ENCODE assay signal across 2 cellular contexts in the genomic region with DNA sequence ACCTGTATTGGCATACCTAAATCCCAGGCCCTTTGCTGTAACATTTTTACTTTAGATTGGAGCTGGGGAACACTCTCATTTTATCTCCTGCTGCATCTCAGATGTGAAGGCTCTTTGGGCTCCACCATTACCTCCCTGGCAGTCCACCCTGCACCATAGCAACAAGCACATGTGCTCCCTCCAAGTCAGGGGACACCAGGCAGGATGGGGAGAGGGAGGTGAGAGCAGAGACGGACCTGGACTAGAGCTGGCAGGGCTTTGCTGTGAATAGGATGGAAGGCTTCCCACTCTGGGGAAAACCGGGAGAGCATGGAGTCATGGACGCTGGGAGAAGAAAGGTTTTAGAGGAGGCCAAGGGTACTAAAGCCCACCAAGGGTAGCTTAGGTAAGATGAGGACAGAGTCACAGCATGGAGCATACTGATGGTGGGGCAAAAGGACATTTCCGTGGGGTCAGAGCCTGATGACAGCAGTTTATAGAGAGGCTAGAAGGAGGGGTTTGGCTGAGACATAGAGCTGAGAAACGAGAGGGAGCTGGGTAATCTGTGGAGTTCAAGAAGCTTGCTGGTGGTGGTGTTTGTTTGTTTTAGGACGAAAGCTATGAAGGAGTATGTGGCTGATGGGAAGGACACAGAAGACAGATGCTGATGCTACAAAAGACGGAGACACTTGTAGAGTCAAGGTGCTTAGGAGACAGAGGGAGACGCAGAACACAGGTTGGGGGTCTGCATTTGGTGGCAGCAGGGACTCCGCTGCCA.
TF ChIP-seq lines count a peak whose summit lies in the region.

No MANE protein-coding gene starts in this region.

TF ChIP-seq in SK-N-SH, 30 proteins besides CTCF, POLR2A, EP300 and RAD21 (continued from another document):
- TF ChIP-seq, protein P1, sequence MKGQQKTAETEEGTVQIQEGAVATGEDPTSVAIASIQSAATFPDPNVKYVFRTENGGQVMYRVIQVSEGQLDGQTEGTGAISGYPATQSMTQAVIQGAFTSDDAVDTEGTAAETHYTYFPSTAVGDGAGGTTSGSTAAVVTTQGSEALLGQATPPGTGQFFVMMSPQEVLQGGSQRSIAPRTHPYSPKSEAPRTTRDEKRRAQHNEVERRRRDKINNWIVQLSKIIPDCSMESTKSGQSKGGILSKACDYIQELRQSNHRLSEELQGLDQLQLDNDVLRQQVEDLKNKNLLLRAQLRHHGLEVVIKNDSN (IDR thresholded peaks at IDR 0.05; ENCODE audit: borderline replicate concordance, low read depth), result no peak
- no peak for TF ChIP-seq FOXM1 (IDR thresholded peaks at IDR 0.05; ENCODE audit: low read depth)
- no peak for TF ChIP-seq MEF2A (IDR thresholded peaks at IDR 0.05; ENCODE audit: borderline replicate concordance, low read depth)
- no peak for TF ChIP-seq RCOR1 (IDR thresholded peaks at IDR 0.05; ENCODE audit: low read length)
- TF ChIP-seq FOXJ3 (CRISPR knock-in tag; IDR thresholded peaks at IDR 0.05), result no peak
- no peak for TF ChIP-seq RFX5 (IDR thresholded peaks at IDR 0.05; ENCODE audit: low read length)
- TF ChIP-seq ELF1 (IDR thresholded peaks at IDR 0.05), result no peak

TF ChIP-seq in SK-N-SH treated with all-trans-retinoic acid at 6 μM for 48 hours, 23 proteins besides CTCF, POLR2A, EP300 and RAD21:
- TF ChIP-seq, protein P2, sequence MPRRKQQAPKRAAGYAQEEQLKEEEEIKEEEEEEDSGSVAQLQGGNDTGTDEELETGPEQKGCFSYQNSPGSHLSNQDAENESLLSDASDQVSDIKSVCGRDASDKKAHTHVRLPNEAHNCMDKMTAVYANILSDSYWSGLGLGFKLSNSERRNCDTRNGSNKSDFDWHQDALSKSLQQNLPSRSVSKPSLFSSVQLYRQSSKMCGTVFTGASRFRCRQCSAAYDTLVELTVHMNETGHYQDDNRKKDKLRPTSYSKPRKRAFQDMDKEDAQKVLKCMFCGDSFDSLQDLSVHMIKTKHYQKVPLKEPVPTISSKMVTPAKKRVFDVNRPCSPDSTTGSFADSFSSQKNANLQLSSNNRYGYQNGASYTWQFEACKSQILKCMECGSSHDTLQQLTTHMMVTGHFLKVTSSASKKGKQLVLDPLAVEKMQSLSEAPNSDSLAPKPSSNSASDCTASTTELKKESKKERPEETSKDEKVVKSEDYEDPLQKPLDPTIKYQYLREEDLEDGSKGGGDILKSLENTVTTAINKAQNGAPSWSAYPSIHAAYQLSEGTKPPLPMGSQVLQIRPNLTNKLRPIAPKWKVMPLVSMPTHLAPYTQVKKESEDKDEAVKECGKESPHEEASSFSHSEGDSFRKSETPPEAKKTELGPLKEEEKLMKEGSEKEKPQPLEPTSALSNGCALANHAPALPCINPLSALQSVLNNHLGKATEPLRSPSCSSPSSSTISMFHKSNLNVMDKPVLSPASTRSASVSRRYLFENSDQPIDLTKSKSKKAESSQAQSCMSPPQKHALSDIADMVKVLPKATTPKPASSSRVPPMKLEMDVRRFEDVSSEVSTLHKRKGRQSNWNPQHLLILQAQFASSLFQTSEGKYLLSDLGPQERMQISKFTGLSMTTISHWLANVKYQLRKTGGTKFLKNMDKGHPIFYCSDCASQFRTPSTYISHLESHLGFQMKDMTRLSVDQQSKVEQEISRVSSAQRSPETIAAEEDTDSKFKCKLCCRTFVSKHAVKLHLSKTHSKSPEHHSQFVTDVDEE (CRISPR knock-in tag; IDR thresholded peaks at IDR 0.05), result no peak
- TF ChIP-seq ISL1 (CRISPR knock-in tag; IDR thresholded peaks at IDR 0.05) (no peak), SNAI2 (CRISPR knock-in tag; IDR thresholded peaks at IDR 0.05) (no peak), ZNF70 (CRISPR knock-in tag; IDR thresholded peaks at IDR 0.05) (no peak), ARNTL (CRISPR knock-in tag; IDR thresholded peaks at IDR 0.05; ENCODE audit: borderline replicate concordance, low read depth) (no peak), ZFP30 (CRISPR knock-in tag; IDR thresholded peaks at IDR 0.05) (no peak), ZC3H10 (CRISPR knock-in tag; IDR thresholded peaks at IDR 0.05) (no peak), RARB (CRISPR knock-in tag; IDR thresholded peaks at IDR 0.05) (no peak), ZFP3 (CRISPR knock-in tag; IDR thresholded peaks at IDR 0.05) (no peak), PPARA (CRISPR knock-in tag; IDR thresholded peaks at IDR 0.05; ENCODE audit: borderline replicate concordance) (no peak), GLIS3 (CRISPR knock-in tag; IDR thresholded peaks at IDR 0.05) (no peak)
- TF ChIP-seq, protein P3, sequence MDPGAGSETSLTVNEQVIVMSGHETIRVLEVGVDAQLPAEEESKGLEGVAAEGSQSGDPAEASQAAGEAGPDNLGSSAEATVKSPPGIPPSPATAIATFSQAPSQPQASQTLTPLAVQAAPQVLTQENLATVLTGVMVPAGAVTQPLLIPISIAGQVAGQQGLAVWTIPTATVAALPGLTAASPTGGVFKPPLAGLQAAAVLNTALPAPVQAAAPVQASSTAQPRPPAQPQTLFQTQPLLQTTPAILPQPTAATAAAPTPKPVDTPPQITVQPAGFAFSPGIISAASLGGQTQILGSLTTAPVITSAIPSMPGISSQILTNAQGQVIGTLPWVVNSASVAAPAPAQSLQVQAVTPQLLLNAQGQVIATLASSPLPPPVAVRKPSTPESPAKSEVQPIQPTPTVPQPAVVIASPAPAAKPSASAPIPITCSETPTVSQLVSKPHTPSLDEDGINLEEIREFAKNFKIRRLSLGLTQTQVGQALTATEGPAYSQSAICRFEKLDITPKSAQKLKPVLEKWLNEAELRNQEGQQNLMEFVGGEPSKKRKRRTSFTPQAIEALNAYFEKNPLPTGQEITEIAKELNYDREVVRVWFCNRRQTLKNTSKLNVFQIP (CRISPR knock-in tag; IDR thresholded peaks at IDR 0.05; ENCODE audit: borderline replicate concordance, low read depth), result no peak
